In the genomic region with DNA sequence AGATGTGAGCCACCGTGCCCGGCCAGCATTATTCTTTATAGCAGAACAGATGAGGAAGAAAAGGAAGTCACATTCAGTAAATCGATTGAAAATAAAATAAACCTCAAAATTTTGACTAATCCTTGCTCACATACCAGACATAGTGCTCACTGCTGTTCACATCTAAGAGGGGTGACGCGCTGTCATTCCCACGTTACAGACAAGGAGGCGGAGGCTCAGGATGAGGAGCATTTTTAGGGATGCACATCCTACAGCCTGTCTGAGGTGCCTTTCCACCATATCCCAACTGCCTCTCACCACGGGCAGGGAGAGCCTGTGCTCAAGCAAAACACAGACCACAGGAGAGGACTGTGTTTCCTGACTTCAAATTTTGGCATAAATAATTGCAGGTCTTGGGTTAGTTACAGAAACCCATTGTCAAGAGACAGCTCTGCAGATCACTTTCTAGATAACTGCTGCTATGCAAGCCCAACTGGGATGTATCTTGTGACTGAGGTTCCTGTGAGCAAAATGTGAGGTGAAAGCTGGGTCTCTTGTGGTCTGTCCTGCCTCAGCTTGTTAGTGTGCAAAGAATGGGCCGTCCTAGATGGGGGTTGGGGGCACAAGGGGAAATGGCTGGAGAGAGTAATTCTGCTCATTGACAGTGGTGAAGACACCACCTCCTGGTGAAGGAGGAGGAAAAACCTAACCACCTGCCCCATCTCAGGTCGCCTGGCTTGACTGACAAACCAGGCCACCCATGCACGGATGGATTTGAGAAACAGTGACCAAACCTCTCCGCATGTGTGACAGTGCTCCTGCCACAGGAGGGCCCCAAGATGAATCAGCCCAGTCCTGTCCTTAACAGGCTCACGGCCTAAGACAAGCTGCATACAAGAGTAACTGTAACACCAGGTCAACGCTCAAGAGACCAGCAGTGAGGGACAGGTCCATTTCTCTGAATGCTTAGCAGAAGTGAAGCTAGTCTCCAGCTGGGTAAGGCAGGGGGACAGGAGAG, we compare ENCODE assay signal across 18 cellular contexts. TPM values are rescaled to one million over a fixed set of nuclear protein-coding genes. Genes with fewer than 3 reads are reported as not detected.
DNase-seq lines count a peak whose midpoint lies in the region; ATAC-seq and TF ChIP-seq lines count a peak whose summit lies in the region.
"Had no signal": no experiment of that assay in that cellular context is flagged by ENCODE, and none has a peak within 500 bp of the region (broad histone marks: within the 10 kb centered on the region; RNA-seq: fewer than 3 reads in every experiment).

No MANE protein-coding gene starts in this region.

- H3K9me3 Mint-ChIP-seq in activated naive CD4-positive, alpha-beta T cell treated with anti-CD3 and anti-CD28 coated beads, Interleukin-2, amount 10 ng/mL, durations not matched to agents 7 days and 5 days = no peaks in the 10 kb centered on the region

- H3K9me3 ChIP-seq in T-helper 17 cell (ENCODE audit: control insufficient read depth, low read length, poor library complexity, severe bottlenecking) (no peaks in the 10 kb centered on the region), spleen (no peaks in the 10 kb centered on the region)
- H3K9me3 ChIP-seq: Peyer's patch, vagina had no signal

- CTCF ChIA-PET in RWPE1 (lab: Yijun Ruan, JAX) = no interaction called here
- CTCF ChIA-PET in activated naive CD4-positive, alpha-beta T cell treated with anti-CD3 and anti-CD28 coated beads, Interleukin-2, amount 10 ng/mL, durations not matched to agents 7 days and 5 days (lab: Charles Lee) = interaction anchor here (1.2 to 1.7 kb wide), 2 partner anchors 49 to 51 kb away, joined by 3 to 6 read pairs; no protein-coding TSS in a partner anchor

- no peaks in the 10 kb centered on the region for H3K36me3 ChIP-seq in spleen
- H3K36me3 ChIP-seq: Peyer's patch, vagina had no signal

- peaks cover 8% of the 10 kb centered on the region for H3K4me1 Mint-ChIP-seq in T-helper 17 cell
- peaks cover 18% of the 10 kb centered on the region for H3K4me1 Mint-ChIP-seq in activated naive CD4-positive, alpha-beta T cell treated with anti-CD3 and anti-CD28 coated beads, Interleukin-2, amount 10 ng/mL, durations not matched to agents 7 days and 5 days

- ATAC-seq in foreskin keratinocyte (peak; percentile 58), T-helper 17 cell (no peak)

- no peak for TF ChIP-seq POLR2A in spleen (IDR thresholded peaks at IDR 0.05)

- DNase-seq in ELR (ENCODE audit: low read depth) = peak; percentile 19
- DNase-seq in HCEC 1CT = peak; percentile 12
- DNase-seq in RWPE1 (ENCODE audit: low spot score) = peak; percentile 26
- DNase-seq in foreskin keratinocyte = peak in 1 of 2 donors; percentile 43
- no peak for DNase-seq in A172 (ENCODE audit: low spot score)
- no peak for DNase-seq in T-helper 17 cell
- DNase-seq in activated naive CD4-positive, alpha-beta T cell treated with anti-CD3 and anti-CD28 coated beads, Interleukin-2, amount 10 ng/mL, durations not matched to agents 7 days and 5 days = no peak
- DNase-seq in spleen = no peak
- DNase-seq: activated naive CD4-positive, alpha-beta T cell treated with anti-CD3 and anti-CD28 coated beads, Interleukin-2, amount 50 U/mL, for 16 hours; caudate nucleus; DMS153; naive B cell; NCI-H1436 treated with DMSO at 0.1 percent for 48 hours; NCI-H524; Peyer's patch; stimulated activated naive CD4-positive, alpha-beta T cell; T1000 had no signal

- no peak overlapping the region for H3K27ac Mint-ChIP-seq in T-helper 17 cell
- no peak overlapping the region for H3K27ac Mint-ChIP-seq in activated naive CD4-positive, alpha-beta T cell treated with anti-CD3 and anti-CD28 coated beads, Interleukin-2, amount 10 ng/mL, durations not matched to agents 7 days and 5 days

- H3K27me3 Mint-ChIP-seq in T-helper 17 cell = peaks cover 69% of the 10 kb centered on the region
- peaks cover 42% of the 10 kb centered on the region for H3K27me3 Mint-ChIP-seq in activated naive CD4-positive, alpha-beta T cell treated with anti-CD3 and anti-CD28 coated beads, Interleukin-2, amount 10 ng/mL, durations not matched to agents 7 days and 5 days

- no peak for TF ChIP-seq CTCF in RWPE1 (conservative IDR thresholded peaks at IDR 0.05; ENCODE audit: low read depth)
- TF ChIP-seq CTCF in foreskin keratinocyte (conservative IDR thresholded peaks at IDR 0.05) = no peak
- TF ChIP-seq CTCF in spleen (IDR thresholded peaks at IDR 0.05 in 8 of 11, conservative IDR thresholded peaks at IDR 0.05 in 3 of 11) = no peak

- POLR2A ChIA-PET in RWPE1 (lab: Yijun Ruan, JAX; ENCODE audit: low non-redundant PET) = no interaction called here

- H3K4me3 ChIP-seq in spleen = no peak overlapping the region
- H3K4me3 ChIP-seq: Peyer's patch, vagina had no signal

- no peak overlapping the region for H3K4me3 Mint-ChIP-seq in T-helper 17 cell
- H3K4me3 Mint-ChIP-seq in activated naive CD4-positive, alpha-beta T cell treated with anti-CD3 and anti-CD28 coated beads, Interleukin-2, amount 10 ng/mL, durations not matched to agents 7 days and 5 days = no peak overlapping the region

- WGBS in spleen, 5 donors = 46 to 63% (median 59%) methylated on average over 13 to 14 of the region's 14 CpGs

- intact Hi-C loops in spleen (cut with DNase I; ENCODE audit: low total_unique reads) = no loop called here

- no peak overlapping the region for H3K27ac ChIP-seq in RWPE1
- no peak overlapping the region for H3K27ac ChIP-seq in foreskin keratinocyte
- H3K27ac ChIP-seq in spleen = no peak overlapping the region
- H3K27ac ChIP-seq: Peyer's patch, vagina had no signal

- H3K4me1 ChIP-seq in foreskin keratinocyte (no peaks in the 10 kb centered on the region), spleen (peaks cover 0 to 16% (median 8%) of the 10 kb centered on the region in 6 donors)

- H3K36me3 Mint-ChIP-seq in T-helper 17 cell (ENCODE audit: low read depth) = no peaks in the 10 kb centered on the region
- no peaks in the 10 kb centered on the region for H3K36me3 Mint-ChIP-seq in activated naive CD4-positive, alpha-beta T cell treated with anti-CD3 and anti-CD28 coated beads, Interleukin-2, amount 10 ng/mL, durations not matched to agents 7 days and 5 days
- H3K36me3 Mint-ChIP-seq: naive B cell had no signal

- peaks cover 12% of the 10 kb centered on the region for H3K27me3 ChIP-seq in foreskin keratinocyte
- H3K27me3 ChIP-seq in spleen (replicated peaks in 1 of 7) = peaks cover 0 to 21% (median 0%) of the 10 kb centered on the region in 7 donors
- H3K27me3 ChIP-seq: Peyer's patch, vagina had no signal

RNA-seq across cellular contexts. Expression of a gene that starts 8.2 kb away (rescaled TPM):
- not detected in 2 replicates for total RNA-seq in foreskin keratinocyte
- polyA plus RNA-seq in foreskin keratinocyte = not detected in 2 replicates
- not detected in 2 replicates for total RNA-seq in A172 (2014; rRNA removed; shearing (Covaris generic))
- total RNA-seq in T-helper 17 cell = not detected
- total RNA-seq in spleen = 1 to 10 TPM in 2 of 7 donors, under 1 TPM in 5; 0.26 to 1.3 (median 0.47) TPM
- under 1 TPM; 0.03 to 0.29 (median 0.04) TPM for polyA plus RNA-seq in spleen
- total RNA-seq: vagina had no signal

RNA-seq across cellular contexts. Expression of a gene that starts 52.6 kb away (rescaled TPM):
- total RNA-seq in foreskin keratinocyte (26.1 and 28.5 TPM in 2 replicates), T-helper 17 cell (10 to 100 TPM; 13.4 to 16.2 TPM), spleen (10 to 100 TPM; 20.8 to 34.5 (median 26.8) TPM)
- polyA plus RNA-seq in foreskin keratinocyte (37.6 and 42.0 TPM in 2 replicates), spleen (10 to 100 TPM; 10.1 to 26.1 (median 25.2) TPM)
- 39.3 and 42.3 TPM in 2 replicates for total RNA-seq in A172 (2014; rRNA removed; shearing (Covaris generic))

Comparison
In these comparisons a context has a peak if more than half of its experiments do, and no peak if none do; other contexts are left out.
1. DNase-seq: peak in ELR (single experiment), HCEC 1CT (single experiment) and RWPE1 (single experiment); none in A172 (single experiment), T-helper 17 cell (0 of 3), activated naive CD4-positive, alpha-beta T cell treated with anti-CD3 and anti-CD28 coated beads, Interleukin-2, amount 10 ng/mL, durations not matched to agents 7 days and 5 days (single experiment) and spleen (single experiment).